Comparison of ENCODE assay signal across 22 cellular contexts in genomic region chr2:41026613-41027012, GRCh38.
DNase-seq lines count a peak whose midpoint lies in the region; ATAC-seq, FAIRE-seq and TF ChIP-seq lines count a peak whose summit lies in the region.
"Had no signal": no experiment of that assay in that cellular context is flagged by ENCODE, and none has a peak within 500 bp of the region (broad histone marks: within the 10 kb centered on the region; RNA-seq: fewer than 3 reads in every experiment).

No MANE protein-coding gene starts in this region.

- in situ Hi-C loops in GM12878 (cut with MboI) = no loop called here

- no peak for DNase-seq in activated CD4-positive, CD25-positive, alpha-beta regulatory T cell (lab: John Stamatoyannopoulos, UW)
- no peak for DNase-seq in GM12878 (ENCODE audit: low read depth, low spot score)
- DNase-seq in stimulated activated CD4-positive, alpha-beta T cell treated with anti-CD3 and anti-CD28 coated beads, Interleukin-4, amount 100 ng/mL, for 1 hour = no peak
- no peak for DNase-seq in T-cell
- DNase-seq: activated B cell treated with CpG ODN at 0.5 μM for 24 hours; activated naive CD4-positive, alpha-beta T cell treated with anti-CD3 and anti-CD28 coated beads, Interleukin-2, amount 50 U/mL, for 16 hours; CD8-positive, alpha-beta memory T cell; foreskin melanocyte; NCI-H1092 treated with DMSO at 0.1 percent for 48 hours; NCI-H345; ovary; small intestine; substantia nigra; SW 1271 had no signal

- peaks cover 5 to 12% (median 6%) of the 10 kb centered on the region in 3 donors for H3K9me3 Mint-ChIP-seq in T-cell

- no peak overlapping the region for H3K27ac ChIP-seq in GM12878 (ENCODE audit: control insufficient read depth, insufficient read depth)
- H3K27ac ChIP-seq: 22Rv1, cardiac muscle cell, ovary had no signal

- no peak overlapping the region for H3K4me2 ChIP-seq in GM12878 (ENCODE audit: control insufficient read depth, insufficient read depth)

- no peak for FAIRE-seq in GM12878 (lab: Jason Lieb, UNC)
- FAIRE-seq: small intestine had no signal

- BruUV-seq in GM12878 (replicated peaks; lab: Mats Ljungman, UMichigan) = no TSS peak

- CTCF ChIA-PET in GM12878 (lab: Yijun Ruan, JAX) = interaction anchor here (0.5 kb wide), 1 partner anchor 770 kb away, joined by 3 read pairs; no protein-coding TSS in a partner anchor
- CTCF ChIA-PET in T-cell (lab: Charles Lee) = no interaction called here

- no peaks in the 10 kb centered on the region for H3K4me1 ChIP-seq in GM12878 (ENCODE audit: control insufficient read depth, insufficient read depth, low read length)
- H3K4me1 ChIP-seq: HAP-1 had no signal

- POLR2A ChIA-PET in GM12878 (lab: Charles Lee) = no interaction called here
- POLR2A ChIA-PET in T-cell (lab: Charles Lee) = no interaction called here

- TF ChIP-seq CTCF in GM12878 (IDR thresholded peaks at IDR 0.05 in 2 of 3, conservative IDR thresholded peaks at IDR 0.05 in 1 of 3; ENCODE audit: control insufficient read depth in 2 of 3, extremely low read depth in 1 of 3, insufficient read depth in 1 of 3, low read depth in 3 of 3, low read length in 3 of 3) = no peak

- TF ChIP-seq POLR2A in GM12878 (IDR thresholded peaks at IDR 0.05; ENCODE audit: low read depth, low read length) = no peak

- H3K36me3 ChIP-seq in GM12878 (ENCODE audit: control insufficient read depth in 2 of 2, insufficient read depth in 2 of 2, low read length in 1 of 2) = no peaks in the 10 kb centered on the region
- H3K36me3 ChIP-seq: cardiac muscle cell, HAP-1, ovary had no signal

- intact Hi-C loops in GM12878 (cut with micrococcal nuclease; ENCODE audit: unreplicated experiment) = no loop called here

- no peaks in the 10 kb centered on the region for H4K20me1 ChIP-seq in GM12878 (ENCODE audit: control insufficient read depth, insufficient read depth)

- H3K27me3 Mint-ChIP-seq in T-cell = no peaks in the 10 kb centered on the region
- H3K27me3 Mint-ChIP-seq: activated B cell treated with CpG ODN at 0.5 μM for 24 hours; CD8-positive, alpha-beta memory T cell had no signal

- TF ChIP-seq EP300 in GM12878 (IDR thresholded peaks at IDR 0.05; ENCODE audit: borderline replicate concordance in 1 of 2, control insufficient read depth in 1 of 2, low read depth in 2 of 2, low read length in 2 of 2) = no peak

- H3K27ac Mint-ChIP-seq in T-cell = no peak overlapping the region
- H3K27ac Mint-ChIP-seq: activated B cell treated with CpG ODN at 0.5 μM for 24 hours, mesothelial cell of epicardium had no signal

- no peak overlapping the region for H3K4me3 ChIP-seq in GM12878
- H3K4me3 ChIP-seq: cardiac muscle cell, HAP-1, ovary had no signal

- H3K9me3 ChIP-seq in GM12878 (replicated peaks; ENCODE audit: control insufficient read depth, insufficient read depth, low read length) = no peaks in the 10 kb centered on the region
- H3K9me3 ChIP-seq: HAP-1, ovary had no signal

- no peak overlapping the region for H2AFZ ChIP-seq in GM12878 (ENCODE audit: control insufficient read depth, low read depth, low read length)

- peak; percentile 72 to 76 for ATAC-seq in activated CD4-positive, CD25-positive, alpha-beta regulatory T cell treated with anti-CD3 and anti-CD28 coated beads, Interleukin-2, amount 50 U/mL, for 24 hours
- ATAC-seq in HG02588 (IDR thresholded peaks at IDR 0.05; ENCODE audit: unreplicated experiment) = peak; percentile 92
- ATAC-seq in HG03108 (IDR thresholded peaks at IDR 0.05; ENCODE audit: unreplicated experiment) = peak; percentile 87
- ATAC-seq in GM12878 = peak; percentile 61
- no peak for ATAC-seq in T-cell (replicated peaks in 1 of 4)
- ATAC-seq in GM18868 (IDR thresholded peaks at IDR 0.05; ENCODE audit: unreplicated experiment) = no peak

- H3K79me2 ChIP-seq in GM12878 (ENCODE audit: control insufficient read depth, insufficient read depth, low read length) = no peaks in the 10 kb centered on the region

- H3K36me3 Mint-ChIP-seq in T-cell = no peaks in the 10 kb centered on the region
- H3K36me3 Mint-ChIP-seq: mesothelial cell of epicardium had no signal

- H3K4me1 Mint-ChIP-seq in T-cell = no peaks in the 10 kb centered on the region
- H3K4me1 Mint-ChIP-seq: activated B cell treated with CpG ODN at 0.5 μM for 24 hours; CD8-positive, alpha-beta memory T cell; mesothelial cell of epicardium had no signal

- H3K27me3 ChIP-seq in GM12878 (replicated peaks in 1 of 2; ENCODE audit: control insufficient read depth in 2 of 2, insufficient read depth in 2 of 2, low read length in 1 of 2) = no peaks in the 10 kb centered on the region
- H3K27me3 ChIP-seq: cardiac muscle cell, ovary had no signal

- no peak overlapping the region for H3K4me3 Mint-ChIP-seq in T-cell
- H3K4me3 Mint-ChIP-seq: activated B cell treated with CpG ODN at 0.5 μM for 24 hours; CD8-positive, alpha-beta memory T cell; mesothelial cell of epicardium had no signal

- WGBS in GM12878 (ENCODE audit: insufficient coverage, insufficient replicate concordance, low lambda C conversion rate, missing lambda C conversion rate) = 0% methylated on average over 1 of the region's 1 CpG

- TF ChIP-seq RAD21 in GM12878 (IDR thresholded peaks at IDR 0.05; ENCODE audit: insufficient read depth, low read depth, low read length) = no peak

- RAD21 ChIA-PET in GM12878 (lab: Charles Lee; ENCODE audit: unreplicated experiment) = no interaction called here

- SMC1A ChIA-PET in GM12878 (lab: Charles Lee; ENCODE audit: uncharacterized antibody, unreplicated experiment) = no interaction called here

- no peak overlapping the region for H3K9ac ChIP-seq in GM12878 (ENCODE audit: control insufficient read depth, insufficient read depth, low read length)

TF ChIP-seq in GM12878, 131 proteins besides CTCF, POLR2A, EP300 and RAD21:
- TF ChIP-seq JUNB (IDR thresholded peaks at IDR 0.05) = peak; percentile 65
- peak; percentile 46; the same call in 1 of the 2 replicates for TF ChIP-seq MEF2A (IDR thresholded peaks at IDR 0.05; ENCODE audit: insufficient read depth, low read depth, low read length)
- no peak for TF ChIP-seq IRF4 (IDR thresholded peaks at IDR 0.05; ENCODE audit: low read depth, low read length)
TF ChIP-seq in GM12878: peak in this region for 2.

Comparison
In these comparisons a context has a peak if more than half of its experiments do, and no peak if none do; other contexts are left out.
1. ATAC-seq: peak in activated CD4-positive, CD25-positive, alpha-beta regulatory T cell treated with anti-CD3 and anti-CD28 coated beads, Interleukin-2, amount 50 U/mL, for 24 hours (2 of 2), HG02588 (single experiment), HG03108 (single experiment) and GM12878 (single experiment); none in T-cell (0 of 4) and GM18868 (single experiment).